11 cellular contexts compared by ENCODE assay signal in the genomic region with DNA sequence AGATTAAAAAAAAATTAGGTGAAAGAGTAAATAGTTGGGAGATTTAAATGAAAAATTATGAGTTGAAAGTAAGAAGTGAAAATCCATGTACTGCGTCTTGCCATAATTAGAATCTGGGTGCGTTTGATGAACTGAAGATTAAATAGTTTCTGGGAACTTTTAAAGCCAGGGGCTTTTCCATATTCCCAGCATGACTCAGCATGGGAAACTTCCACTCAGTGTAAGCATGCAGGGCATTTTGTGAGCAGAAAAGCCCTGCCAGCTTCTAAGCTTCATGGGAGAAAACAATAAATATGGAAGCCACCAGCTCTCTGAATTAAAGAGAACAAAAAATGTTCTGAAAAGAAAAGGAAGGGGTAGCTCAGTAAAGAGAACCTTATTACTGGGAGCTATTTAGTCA.
DNase-seq lines count a peak whose midpoint lies in the region; ATAC-seq lines count a peak whose summit lies in the region.
"Had no signal": no experiment of that assay in that cellular context is flagged by ENCODE, and none has a peak within 500 bp of the region (broad histone marks: within the 10 kb centered on the region; RNA-seq: fewer than 3 reads in every experiment).

No MANE protein-coding gene starts in this region.

- peaks cover 0 to 24% (median 9%) of the 10 kb centered on the region in 5 donors for H3K27me3 Mint-ChIP-seq in naive thymus-derived CD4-positive, alpha-beta T cell
- H3K27me3 Mint-ChIP-seq: stimulated activated naive CD8-positive, alpha-beta T cell treated with anti-CD3 and anti-CD28 coated beads, Interleukin-15, amount 100 ng/mL, for 72 hours had no signal

- H3K27me3 ChIP-seq in adipocyte (replicated peaks; ENCODE audit: control insufficient read depth, insufficient read depth, low read length) = no peaks in the 10 kb centered on the region
- H3K27me3 ChIP-seq in naive thymus-derived CD4-positive, alpha-beta T cell (ENCODE audit: control insufficient read depth in 2 of 2, insufficient read depth in 2 of 2, low read length in 2 of 2) = no peaks in the 10 kb centered on the region

- no peak overlapping the region for H3K27ac ChIP-seq in naive thymus-derived CD4-positive, alpha-beta T cell (ENCODE audit: low read depth, low read length)

- no peak overlapping the region for H3K4me3 Mint-ChIP-seq in naive thymus-derived CD4-positive, alpha-beta T cell
- H3K4me3 Mint-ChIP-seq: activated CD4-positive, alpha-beta T cell treated with anti-CD3 and anti-CD28 coated beads, Interleukin-2, amount 10 ng/mL, durations not matched to agents 24 days and 14 days; stimulated activated naive CD8-positive, alpha-beta T cell treated with anti-CD3 and anti-CD28 coated beads, Interleukin-15, amount 100 ng/mL, for 72 hours had no signal

- H3K9ac ChIP-seq in adipocyte (ENCODE audit: low read length) = peak overlapping the region; percentile 86

- CTCF ChIA-PET in naive thymus-derived CD4-positive, alpha-beta T cell (lab: Charles Lee) = no interaction called here

- H3K4me1 Mint-ChIP-seq in naive thymus-derived CD4-positive, alpha-beta T cell = no peaks in the 10 kb centered on the region
- H3K4me1 Mint-ChIP-seq: activated CD4-positive, alpha-beta T cell treated with anti-CD3 and anti-CD28 coated beads, Interleukin-2, amount 10 ng/mL, durations not matched to agents 24 days and 14 days; stimulated activated naive CD8-positive, alpha-beta T cell treated with anti-CD3 and anti-CD28 coated beads, Interleukin-15, amount 100 ng/mL, for 72 hours had no signal

- intact Hi-C loops in naive thymus-derived CD4-positive, alpha-beta T cell (cut with micrococcal nuclease) = no loop called here

- ATAC-seq in naive thymus-derived CD4-positive, alpha-beta T cell = no peak
- ATAC-seq in HG03095 (IDR thresholded peaks at IDR 0.05; ENCODE audit: unreplicated experiment) (no peak), GM21619 (IDR thresholded peaks at IDR 0.05; ENCODE audit: unreplicated experiment) (no peak)
- ATAC-seq: stimulated activated naive CD8-positive, alpha-beta T cell treated with anti-CD3 and anti-CD28 coated beads, Interleukin-15, amount 100 ng/mL, for 72 hours had no signal

- no peaks in the 10 kb centered on the region for H3K36me3 ChIP-seq in adipocyte (ENCODE audit: control insufficient read depth, insufficient read depth, low read length, severe bottlenecking)
- H3K36me3 ChIP-seq in naive thymus-derived CD4-positive, alpha-beta T cell (ENCODE audit: control insufficient read depth in 2 of 3, insufficient read depth in 3 of 3, low read length in 3 of 3) = no peaks in the 10 kb centered on the region

- H3K4me1 ChIP-seq in adipocyte (ENCODE audit: control insufficient read depth, insufficient read depth, low read length) = peaks cover 30% of the 10 kb centered on the region
- no peaks in the 10 kb centered on the region for H3K4me1 ChIP-seq in naive thymus-derived CD4-positive, alpha-beta T cell (ENCODE audit: control insufficient read depth in 2 of 2, insufficient read depth in 2 of 2, low read length in 2 of 2)

- DNase-seq in EH (ENCODE audit: low read depth) = peak; percentile 86
- DNase-seq in adipocyte (ENCODE audit: low read depth) = peak; percentile 81
- peak; percentile 2 for DNase-seq in glomerular visceral epithelial cell (ENCODE audit: extremely low spot score)
- peak; percentile 68 for DNase-seq in renal cortical epithelial cell (ENCODE audit: low read depth)
- DNase-seq in naive thymus-derived CD4-positive, alpha-beta T cell = no peak
- DNase-seq in AML-193 (lab: John Stamatoyannopoulos, UW) = no peak
- DNase-seq: activated CD4-positive, alpha-beta T cell treated with anti-CD3 and anti-CD28 coated beads, Interleukin-2, amount 10 ng/mL, durations not matched to agents 24 days and 14 days; KG1; stimulated activated naive CD8-positive, alpha-beta T cell treated with anti-CD3 and anti-CD28 coated beads, Interleukin-15, amount 100 ng/mL, for 72 hours had no signal

- no peaks in the 10 kb centered on the region for H3K36me3 Mint-ChIP-seq in naive thymus-derived CD4-positive, alpha-beta T cell

- H3K9me3 ChIP-seq in adipocyte (ENCODE audit: control insufficient read depth, low read length) = peaks cover 8% of the 10 kb centered on the region
- no peaks in the 10 kb centered on the region for H3K9me3 ChIP-seq in naive thymus-derived CD4-positive, alpha-beta T cell (ENCODE audit: control insufficient read depth in 2 of 3, low read length in 3 of 3)

- peaks cover 0 to 8% (median 0%) of the 10 kb centered on the region in 11 donors for H3K9me3 Mint-ChIP-seq in naive thymus-derived CD4-positive, alpha-beta T cell
- H3K9me3 Mint-ChIP-seq: activated CD4-positive, alpha-beta T cell treated with anti-CD3 and anti-CD28 coated beads, Interleukin-2, amount 10 ng/mL, durations not matched to agents 24 days and 14 days; stimulated activated naive CD8-positive, alpha-beta T cell treated with anti-CD3 and anti-CD28 coated beads, Interleukin-15, amount 100 ng/mL, for 72 hours had no signal

- POLR2A ChIA-PET in naive thymus-derived CD4-positive, alpha-beta T cell (lab: Charles Lee) = no interaction called here

- H3K4me3 ChIP-seq in adipocyte (ENCODE audit: low read length) = peak overlapping the region; percentile 50
- no peak overlapping the region for H3K4me3 ChIP-seq in naive thymus-derived CD4-positive, alpha-beta T cell (ENCODE audit: low read length)

- H3K27ac Mint-ChIP-seq in naive thymus-derived CD4-positive, alpha-beta T cell = no peak overlapping the region
- H3K27ac Mint-ChIP-seq: activated CD4-positive, alpha-beta T cell treated with anti-CD3 and anti-CD28 coated beads, Interleukin-2, amount 10 ng/mL, durations not matched to agents 24 days and 14 days; stimulated activated naive CD8-positive, alpha-beta T cell treated with anti-CD3 and anti-CD28 coated beads, Interleukin-15, amount 100 ng/mL, for 72 hours had no signal

Comparison
In these comparisons a context has a peak if more than half of its experiments do, and no peak if none do; other contexts are left out.
1. DNase-seq: peak in EH (single experiment), adipocyte (single experiment), glomerular visceral epithelial cell (single experiment) and renal cortical epithelial cell (single experiment); none in naive thymus-derived CD4-positive, alpha-beta T cell (0 of 9) and AML-193 (0 of 2).